ENCODE assay signal across 21 cellular contexts in the genomic region with DNA sequence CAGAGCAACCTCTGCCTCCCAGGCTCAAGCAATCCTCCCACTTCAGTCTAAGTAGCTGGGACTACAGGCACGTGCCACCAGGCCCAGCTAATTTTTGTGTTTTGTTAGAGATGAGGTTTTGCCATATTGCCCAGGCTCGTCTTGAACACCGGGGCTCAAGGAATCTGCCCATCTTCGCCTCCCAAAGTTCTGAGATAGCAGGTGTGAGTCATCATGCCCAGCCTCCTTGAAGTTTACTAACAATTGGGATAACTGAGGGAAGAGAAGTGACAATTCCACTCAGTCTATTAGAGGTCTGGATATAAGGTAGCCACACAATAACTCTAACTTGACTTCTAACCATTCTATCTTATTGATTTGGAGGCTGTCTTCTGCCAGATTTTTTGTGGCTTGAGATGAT.
"Had no signal": no experiment of that assay in that cellular context is flagged by ENCODE, and none has a peak within 500 bp of the region (broad histone marks: within the 10 kb centered on the region; RNA-seq: fewer than 3 reads in every experiment).

No MANE protein-coding gene starts in this region.

- H3K4me1 Mint-ChIP-seq: mesothelial cell of epicardium, natural killer cell had no signal

- H3K27ac ChIP-seq: left ventricle myocardium inferior, prostate gland, right atrium auricular region, spleen, thyroid gland had no signal

- H3K27ac Mint-ChIP-seq: activated CD4-positive, alpha-beta memory T cell treated with anti-CD3 and anti-CD28 coated beads, Interleukin-2, amount 10 ng/mL, durations not matched to agents 7 days and 5 days; activated naive CD4-positive, alpha-beta T cell treated with anti-CD3 and anti-CD28 coated beads, Interleukin-2, amount 50 U/mL, for 24 hours; mesothelial cell of epicardium; natural killer cell; stimulated activated naive CD8-positive, alpha-beta T cell treated with anti-CD3 and anti-CD28 coated beads, Interleukin-15, Interleukin-2, amounts not matched to agents 100 ng/mL and 50 ng/mL, for 24 hours had no signal

- DNase-seq: activated CD4-positive, alpha-beta memory T cell treated with anti-CD3 and anti-CD28 coated beads, Interleukin-2, amount 10 ng/mL, durations not matched to agents 7 days and 5 days; activated CD4-positive, alpha-beta T cell treated with anti-CD3 and anti-CD28 coated beads for 48 hours; activated gamma-delta T cell; anterior cingulate cortex; body of pancreas; effector CD4-positive, alpha-beta T cell; foreskin melanocyte; hypothalamus; left ventricle myocardium inferior; natural killer cell; spleen; stimulated activated CD4-positive, alpha-beta T cell treated with anti-CD3 and anti-CD28 coated beads, Interleukin-4, amount 100 ng/mL, for 1 hour; substantia nigra; T1000; thyroid gland had no signal

- H3K4me3 Mint-ChIP-seq: activated CD4-positive, alpha-beta memory T cell treated with anti-CD3 and anti-CD28 coated beads, Interleukin-2, amount 10 ng/mL, durations not matched to agents 7 days and 5 days; activated naive CD4-positive, alpha-beta T cell treated with anti-CD3 and anti-CD28 coated beads, Interleukin-2, amount 50 U/mL, for 24 hours; mesothelial cell of epicardium; natural killer cell; stimulated activated naive CD8-positive, alpha-beta T cell treated with anti-CD3 and anti-CD28 coated beads, Interleukin-15, Interleukin-2, amounts not matched to agents 100 ng/mL and 50 ng/mL, for 24 hours had no signal

- H3K9me3 ChIP-seq: body of pancreas, left ventricle myocardium inferior, prostate gland, right atrium auricular region, spleen, thyroid gland had no signal

- ATAC-seq: body of pancreas, esophagus mucosa, natural killer cell had no signal

- H3K4me1 ChIP-seq: left ventricle myocardium inferior, prostate gland, right atrium auricular region, spleen, thyroid gland had no signal

- H3K27me3 ChIP-seq: body of pancreas, right atrium auricular region, spleen, thyroid gland had no signal

- H3K4me3 ChIP-seq: body of pancreas, left ventricle myocardium inferior, prostate gland, right atrium auricular region, spleen, thyroid gland had no signal

- H3K36me3 Mint-ChIP-seq: natural killer cell had no signal

- H3K27me3 Mint-ChIP-seq: activated CD4-positive, alpha-beta memory T cell treated with anti-CD3 and anti-CD28 coated beads, Interleukin-2, amount 10 ng/mL, durations not matched to agents 7 days and 5 days; activated naive CD4-positive, alpha-beta T cell treated with anti-CD3 and anti-CD28 coated beads, Interleukin-2, amount 50 U/mL, for 24 hours; stimulated activated naive CD8-positive, alpha-beta T cell treated with anti-CD3 and anti-CD28 coated beads, Interleukin-15, Interleukin-2, amounts not matched to agents 100 ng/mL and 50 ng/mL, for 24 hours had no signal

- H3K9me3 Mint-ChIP-seq: activated CD4-positive, alpha-beta memory T cell treated with anti-CD3 and anti-CD28 coated beads, Interleukin-2, amount 10 ng/mL, durations not matched to agents 7 days and 5 days; activated naive CD4-positive, alpha-beta T cell treated with anti-CD3 and anti-CD28 coated beads, Interleukin-2, amount 50 U/mL, for 24 hours; mesothelial cell of epicardium; natural killer cell; stimulated activated naive CD8-positive, alpha-beta T cell treated with anti-CD3 and anti-CD28 coated beads, Interleukin-15, Interleukin-2, amounts not matched to agents 100 ng/mL and 50 ng/mL, for 24 hours had no signal
